10 cellular contexts compared by ENCODE assay signal in genomic region chr14:99736600-99737371, GRCh38. TPM values are rescaled to one million over a fixed set of nuclear protein-coding genes. Genes with fewer than 3 reads are reported as not detected.
DNase-seq lines count a peak whose midpoint lies in the region; ATAC-seq and TF ChIP-seq lines count a peak whose summit lies in the region.
"Had no signal": no experiment of that assay in that cellular context is flagged by ENCODE, and none has a peak within 500 bp of the region (broad histone marks: within the 10 kb centered on the region; RNA-seq: fewer than 3 reads in every experiment).

No MANE protein-coding gene starts in this region.

- ATAC-seq in lower lobe of right lung (peak; percentile 13 to 26), GM21367 (IDR thresholded peaks at IDR 0.05; ENCODE audit: unreplicated experiment) (no peak), HG02798 (IDR thresholded peaks at IDR 0.05; ENCODE audit: poor library complexity, unreplicated experiment) (no peak)

- no peak overlapping the region for H3K27ac Mint-ChIP-seq in glutamatergic neuron (ENCODE audit: unreplicated experiment)

- H3K9me3 Mint-ChIP-seq in glutamatergic neuron (ENCODE audit: unreplicated experiment), result no peaks in the 10 kb centered on the region

- DNase-seq in NCI-H69 (lab: John Stamatoyannopoulos, UW), result peak; percentile 32
- DNase-seq in dermis blood vessel endothelial cell, result peak; percentile 40
- peak; percentile 51 for DNase-seq in lower lobe of right lung
- no peak for DNase-seq in tibial artery
- DNase-seq in activated CD4-positive, alpha-beta T cell treated with anti-CD3 and anti-CD28 coated beads, Interleukin-2, amount 50 U/mL, for 1 hour, result no peak
- no peak for DNase-seq in glutamatergic neuron
- DNase-seq: NCI-H1048, T-helper 9 cell had no signal

- H3K36me3 Mint-ChIP-seq in glutamatergic neuron (ENCODE audit: unreplicated experiment), result no peaks in the 10 kb centered on the region

- TF ChIP-seq CTCF in lower lobe of right lung (IDR thresholded peaks at IDR 0.05) (no peak), tibial artery (IDR thresholded peaks at IDR 0.05) (no peak), glutamatergic neuron (IDR thresholded peaks at IDR 0.05; ENCODE audit: partially characterized antibody, unreplicated experiment) (no peak)

- H3K4me3 Mint-ChIP-seq in glutamatergic neuron (ENCODE audit: unreplicated experiment), result no peak overlapping the region

- H3K27me3 Mint-ChIP-seq in glutamatergic neuron (ENCODE audit: unreplicated experiment), result peaks cover 12% of the 10 kb centered on the region

- H3K4me3 ChIP-seq in lower lobe of right lung (peak overlapping the region; percentile 75), tibial artery (peak overlapping the region; percentile 59 to 63)

- H3K36me3 ChIP-seq in lower lobe of right lung (no peaks in the 10 kb centered on the region), tibial artery (no peaks in the 10 kb centered on the region)

- H3K27ac ChIP-seq in lower lobe of right lung (peak overlapping the region; percentile 83), tibial artery (peak overlapping the region; percentile 53 to 71)

- intact Hi-C loops in lower lobe of right lung (cut with DNase I), result loop anchor here (10.0 kb wide), 1 partner anchor 148 kb away; no protein-coding TSS in a partner anchor
- intact Hi-C loops in tibial artery (cut with DNase I; ENCODE audit: low total_unique reads), result loop anchor here (5.0 kb wide), 1 partner anchor 56 kb away; the partner anchor contains the start of gene EML1

- H3K9me3 ChIP-seq in lower lobe of right lung (no peaks in the 10 kb centered on the region), tibial artery (no peaks in the 10 kb centered on the region)

- peaks cover 1% of the 10 kb centered on the region for H3K4me1 Mint-ChIP-seq in glutamatergic neuron (ENCODE audit: low read depth, unreplicated experiment)

- H3K27me3 ChIP-seq in lower lobe of right lung (ENCODE audit: low read depth) (no peaks in the 10 kb centered on the region), tibial artery (no peaks in the 10 kb centered on the region)

- peaks cover 55% of the 10 kb centered on the region for H3K4me1 ChIP-seq in lower lobe of right lung
- peaks cover 0 to 43% (median 25%) of the 10 kb centered on the region in 4 donors for H3K4me1 ChIP-seq in tibial artery

RNA-seq across cellular contexts. Expression of gene CYP46A1, which starts 52.7 kb away (rescaled TPM):
- total RNA-seq in dermis blood vessel endothelial cell (under 0.01 and 0.14 TPM in 2 replicates), lower lobe of right lung (0.62 TPM), glutamatergic neuron (ENCODE audit: unreplicated experiment) (2.1 TPM)

RNA-seq across cellular contexts. Expression of gene EML1, which starts 56.4 kb away (rescaled TPM):
- 45.8 and 47.1 TPM in 2 replicates for total RNA-seq in dermis blood vessel endothelial cell
- 34.5 TPM for total RNA-seq in lower lobe of right lung
- total RNA-seq in glutamatergic neuron (ENCODE audit: unreplicated experiment), result 73.6 TPM

Comparison
In these comparisons a context has a peak if more than half of its experiments do, and no peak if none do; other contexts are left out.
1. DNase-seq: peak in NCI-H69 (single experiment), dermis blood vessel endothelial cell (single experiment) and lower lobe of right lung (single experiment); none in tibial artery (0 of 2), activated CD4-positive, alpha-beta T cell treated with anti-CD3 and anti-CD28 coated beads, Interleukin-2, amount 50 U/mL, for 1 hour (single experiment) and glutamatergic neuron (single experiment).
2. ATAC-seq: peak in lower lobe of right lung (2 of 2); none in GM21367 (single experiment) and HG02798 (single experiment).